Comparison of ENCODE assay signal across 22 cellular contexts in genomic region chr2:127428057-127428814, GRCh38. TPM values are rescaled to one million over a fixed set of nuclear protein-coding genes. Genes with fewer than 3 reads are reported as not detected.
"Had no signal": no experiment of that assay in that cellular context is flagged by ENCODE, and none has a peak within 500 bp of the region (broad histone marks: within the 10 kb centered on the region; RNA-seq: fewer than 3 reads in every experiment).

No MANE protein-coding gene starts in this region.

- H3K9me3 Mint-ChIP-seq: endodermal cell; natural killer cell treated with Interleukin-12 subunit alpha and Interleukin-12 subunit beta and Interleukin-15 and Interleukin-18, amount 100 ng/mL, for 72 hours; neural progenitor cell had no signal

- H3K4me1 Mint-ChIP-seq: endodermal cell had no signal

- H3K36me3 Mint-ChIP-seq: natural killer cell treated with Interleukin-12 subunit alpha and Interleukin-12 subunit beta and Interleukin-15 and Interleukin-18, amount 100 ng/mL, for 72 hours; neural progenitor cell had no signal

- H3K27me3 ChIP-seq: hepatocyte had no signal

- H3K4me3 Mint-ChIP-seq: endodermal cell; natural killer cell treated with Interleukin-12 subunit alpha and Interleukin-12 subunit beta and Interleukin-15 and Interleukin-18, amount 100 ng/mL, for 72 hours; neural progenitor cell had no signal

- H3K9me3 ChIP-seq: colonic mucosa, prostate gland, sigmoid colon, uterus had no signal

- DNase-seq: colonic mucosa; effector CD4-positive, alpha-beta T cell; endodermal cell; erythroblast; foreskin melanocyte; kidney; left cardiac atrium; left ventricle myocardium superior; midbrain; occipital lobe; sigmoid colon; stimulated activated CD4-positive, alpha-beta T cell treated with anti-CD3 and anti-CD28 coated beads, Interleukin-2, amount 100 ng/mL, for 48 hours; stimulated activated naive CD4-positive, alpha-beta T cell treated with Interleukin-2 at 50 U/mL for 16 hours; trophoblast cell; uterus had no signal

- H3K4me3 ChIP-seq: colonic mucosa, hepatocyte, neural progenitor cell, prostate gland, sigmoid colon, skin epidermis, uterus had no signal

- H3K36me3 ChIP-seq: colonic mucosa, neural progenitor cell, prostate gland, sigmoid colon, uterus had no signal

- H3K27ac Mint-ChIP-seq: endodermal cell; natural killer cell treated with Interleukin-12 subunit alpha and Interleukin-12 subunit beta and Interleukin-15 and Interleukin-18, amount 100 ng/mL, for 72 hours; neural progenitor cell had no signal

- ATAC-seq: left cardiac atrium, left ventricle myocardium superior had no signal

- H3K27ac ChIP-seq: colonic mucosa, hepatocyte, neural progenitor cell, parathyroid adenoma, prostate gland, sigmoid colon, skin epidermis, uterus had no signal

RNA-seq across cellular contexts. Expression of gene PROC, which starts 10.0 kb away (rescaled TPM):
- total RNA-seq: endothelial cell of umbilical vein; left cardiac atrium; left ventricle myocardium superior; natural killer cell treated with Interleukin-12 subunit alpha and Interleukin-12 subunit beta and Interleukin-15 and Interleukin-18, amount 100 ng/mL, for 72 hours; occipital lobe; prostate gland; sigmoid colon had no signal
